ENCODE assay signal across 8 cellular contexts in the genomic region with DNA sequence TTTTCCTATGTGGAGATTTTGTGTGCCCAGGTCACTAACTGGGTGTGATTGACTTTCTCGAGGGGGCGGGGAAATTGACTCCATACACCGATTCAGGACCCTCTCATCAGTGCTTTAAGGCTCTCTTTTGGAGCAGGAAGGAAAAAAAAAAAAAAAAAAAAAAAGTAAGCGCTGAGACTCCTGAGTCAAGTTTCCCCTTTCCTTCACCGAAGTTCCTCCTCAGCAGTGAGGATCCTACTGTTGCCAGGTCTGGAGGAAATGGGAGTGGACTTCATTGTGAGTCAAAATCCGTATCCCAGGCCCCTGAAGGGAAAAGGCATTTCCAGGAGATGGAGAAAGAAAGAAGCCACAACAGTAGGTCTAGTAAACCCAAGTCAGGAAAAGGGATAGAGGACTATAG. TPM values are rescaled to one million over a fixed set of nuclear protein-coding genes. Genes with fewer than 3 reads are reported as not detected.
A peak's percentile ranks its signal among the peaks of the same experiment; 100 is the strongest.
DNase-seq lines count a peak whose midpoint lies in the region; ATAC-seq and TF ChIP-seq lines count a peak whose summit lies in the region.

No MANE protein-coding gene starts in this region.

- ATAC-seq in naive thymus-derived CD8-positive, alpha-beta T cell: no peak
- ATAC-seq in sciatic nerve (no peak), GM21737 (IDR thresholded peaks at IDR 0.05; ENCODE audit: unreplicated experiment) (no peak), GM21423 (IDR thresholded peaks at IDR 0.05; ENCODE audit: unreplicated experiment) (no peak)

- peak overlapping the region; percentile 75 to 89 (median 83) for H3K4me2 ChIP-seq in BLaER1 treated with 17β-estradiol and CSF1 and Interleukin-3, amounts not matched to agents 10 nM and 100 nM
- peak overlapping the region; percentile 52; the same call in 1 of the 2 replicates for H3K4me2 ChIP-seq in MM.1S (ENCODE audit: low read depth, low read length)

- POLR2A ChIA-PET in naive thymus-derived CD8-positive, alpha-beta T cell (lab: Charles Lee): no interaction called here

- DNase-seq in MM.1S (no peak), dorsolateral prefrontal cortex (no peak), SHP77 (lab: John Stamatoyannopoulos, UW) (no peak), sciatic nerve (ENCODE audit: low spot score) (no peak)
- DNase-seq in naive thymus-derived CD8-positive, alpha-beta T cell: no peak

- H3K4me3 Mint-ChIP-seq in naive thymus-derived CD8-positive, alpha-beta T cell: peak overlapping the region in 9 of 10 donors; percentile 36 to 98 (median 92)

- no peaks in the 10 kb centered on the region; the same call in 1 of the 2 replicates for H3F3A ChIP-seq in MM.1S (ENCODE audit: insufficient read depth, low read length)

- no peaks in the 10 kb centered on the region for H3K27me3 ChIP-seq in BLaER1 treated with 17β-estradiol and CSF1 and Interleukin-3, amounts not matched to agents 10 nM and 100 nM
- H3K27me3 ChIP-seq in MM.1S (replicated peaks; ENCODE audit: insufficient read depth, low read length): no peaks in the 10 kb centered on the region
- H3K27me3 ChIP-seq in dorsolateral prefrontal cortex: no peaks in the 10 kb centered on the region

- no peaks in the 10 kb centered on the region for H3K36me3 Mint-ChIP-seq in naive thymus-derived CD8-positive, alpha-beta T cell

- intact Hi-C loops in dorsolateral prefrontal cortex (cut with DNase I): loop anchor here in 1 of 2 donors (10.0 kb wide), 1 partner anchor 91 kb away; no protein-coding TSS in a partner anchor
- intact Hi-C loops in sciatic nerve (cut with DNase I): no loop called here

- H3K9me3 ChIP-seq in BLaER1 treated with 17β-estradiol and CSF1 and Interleukin-3, amounts not matched to agents 10 nM and 100 nM (replicated peaks in 1 of 11): no peaks in the 10 kb centered on the region
- no peaks in the 10 kb centered on the region for H3K9me3 ChIP-seq in MM.1S (replicated peaks; ENCODE audit: insufficient read depth, low read length)

- peak overlapping the region; percentile 75 to 90 (median 82) for H3K4me3 ChIP-seq in BLaER1 treated with 17β-estradiol and CSF1 and Interleukin-3, amounts not matched to agents 10 nM and 100 nM
- peak overlapping the region; percentile 78; the same call in 1 of the 2 replicates for H3K4me3 ChIP-seq in MM.1S (ENCODE audit: low read length)
- peak overlapping the region; percentile 65 to 95 (median 84) for H3K4me3 ChIP-seq in dorsolateral prefrontal cortex

- no peaks in the 10 kb centered on the region for H4K20me1 ChIP-seq in BLaER1 treated with 17β-estradiol and CSF1 and Interleukin-3, amounts not matched to agents 10 nM and 100 nM
- H4K20me1 ChIP-seq in MM.1S (ENCODE audit: insufficient read depth, low read length): no peaks in the 10 kb centered on the region

- H3K9me3 Mint-ChIP-seq in naive thymus-derived CD8-positive, alpha-beta T cell: no peaks in the 10 kb centered on the region

- peak overlapping the region; percentile 66 to 88 (median 79) for H3K9ac ChIP-seq in BLaER1 treated with 17β-estradiol and CSF1 and Interleukin-3, amounts not matched to agents 10 nM and 100 nM
- H3K9ac ChIP-seq in MM.1S (ENCODE audit: low read length): no peak overlapping the region

- H3K9me2 ChIP-seq in MM.1S (replicated peaks; ENCODE audit: insufficient read depth, low read length): no peaks in the 10 kb centered on the region

- H2AFZ ChIP-seq in MM.1S (ENCODE audit: low read length): no peak overlapping the region

- H3K79me2 ChIP-seq in MM.1S (ENCODE audit: low read length): no peaks in the 10 kb centered on the region

- peaks cover 24 to 77% (median 61%) of the 10 kb centered on the region in 10 experiments for H3K4me1 ChIP-seq in BLaER1 treated with 17β-estradiol and CSF1 and Interleukin-3, amounts not matched to agents 10 nM and 100 nM
- H3K4me1 ChIP-seq in MM.1S (ENCODE audit: low read length): no peaks in the 10 kb centered on the region

- no peak for TF ChIP-seq CTCF in MM.1S (IDR thresholded peaks at IDR 0.05; ENCODE audit: low read length)
- no peak for TF ChIP-seq CTCF in dorsolateral prefrontal cortex (IDR thresholded peaks at IDR 0.05 in 54 of 56, conservative IDR thresholded peaks at IDR 0.05 in 2 of 56; ENCODE audit: low read depth in 1 of 56, partially characterized antibody in 56 of 56)

- H3K36me3 ChIP-seq in BLaER1 treated with 17β-estradiol and CSF1 and Interleukin-3, amounts not matched to agents 10 nM and 100 nM: peaks cover 0 to 7% (median 0%) of the 10 kb centered on the region in 11 experiments; a peak in 1 of 22 replicates
- no peaks in the 10 kb centered on the region for H3K36me3 ChIP-seq in MM.1S (replicated peaks; ENCODE audit: insufficient read depth, low read length)

- peaks cover 16 to 38% (median 27%) of the 10 kb centered on the region in 4 donors for H3K4me1 Mint-ChIP-seq in naive thymus-derived CD8-positive, alpha-beta T cell

- H3K27me3 Mint-ChIP-seq in naive thymus-derived CD8-positive, alpha-beta T cell: peaks cover 0 to 2% (median 0%) of the 10 kb centered on the region in 5 donors

- H3K27ac ChIP-seq in BLaER1 treated with 17β-estradiol and CSF1 and Interleukin-3, amounts not matched to agents 10 nM and 100 nM: peak overlapping the region in 9 of 11 experiments; percentile 75 to 89 (median 79); a peak in 17 of 22 replicates
- H3K27ac ChIP-seq in MM.1S (ENCODE audit: low read length) (no peak overlapping the region), dorsolateral prefrontal cortex (peak overlapping the region in 52 of 59 donors; percentile 29 to 95 (median 88))

- H3K27ac Mint-ChIP-seq in naive thymus-derived CD8-positive, alpha-beta T cell: peak overlapping the region in 2 of 10 donors; percentile 12 to 65

RNA-seq across cellular contexts. Expression of a gene that starts 1.4 kb away (rescaled TPM):
- total RNA-seq in dorsolateral prefrontal cortex (100 to 1,000 TPM; 105 to 192 (median 143) TPM), sciatic nerve (146 TPM)
- total RNA-seq in naive thymus-derived CD8-positive, alpha-beta T cell: 1 to 10 TPM; 7.8 to 9.2 TPM
- polyA plus RNA-seq in naive thymus-derived CD8-positive, alpha-beta T cell: 1 to 10 TPM; 3.8 to 4.1 (median 4.0) TPM

Comparison
In these comparisons a context has a peak if more than half of its experiments do, and no peak if none do; other contexts are left out.
1. RNA of a gene that starts 1.4 kb away (total RNA-seq): 146 TPM in sciatic nerve (single experiment) and 105 to 192 TPM in dorsolateral prefrontal cortex; 7.8 to 9.2 TPM in naive thymus-derived CD8-positive, alpha-beta T cell; every median in the first group is over 10 times any median in the second.
2. Peak in every context shown above with its lines, with median percentiles within 50 percentile points of each other: H3K4me3 ChIP-seq.